In genomic region chr17:3896108-3897099, GRCh38 we compare ENCODE assay signal across 18 cellular contexts. TPM values are rescaled to one million over a fixed set of nuclear protein-coding genes. Genes with fewer than 3 reads are reported as not detected.
DNase-seq lines count a peak whose midpoint lies in the region; ATAC-seq, FAIRE-seq and TF ChIP-seq lines count a peak whose summit lies in the region.
"Had no signal": no experiment of that assay in that cellular context is flagged by ENCODE, and none has a peak within 500 bp of the region (broad histone marks: within the 10 kb centered on the region; RNA-seq: fewer than 3 reads in every experiment).

No MANE protein-coding gene starts in this region.

- H3K4me2 ChIP-seq in OCI-LY7 (ENCODE audit: low read length), result peak overlapping the region; percentile 51

- no peak for TF ChIP-seq POLR2A in thyroid gland (IDR thresholded peaks at IDR 0.05)

- TF ChIP-seq CTCF in OCI-LY7 (conservative IDR thresholded peaks at IDR 0.05; ENCODE audit: low read length) (no peak), kidney (IDR thresholded peaks at IDR 0.05; ENCODE audit: borderline replicate concordance, extremely low read depth, insufficient read depth) (no peak), thyroid gland (IDR thresholded peaks at IDR 0.05) (no peak)

- H4K20me1 ChIP-seq in OCI-LY7 (ENCODE audit: insufficient read depth, low read length), result no peaks in the 10 kb centered on the region

- ATAC-seq in activated T-cell treated with anti-CD3 and anti-CD28 coated beads, Interleukin-2, amount 50 U/mL, for 4 hours, result no peak
- ATAC-seq in left colon, result no peak
- ATAC-seq: T-cell had no signal

- peak overlapping the region; percentile 89 for H2AFZ ChIP-seq in OCI-LY7 (ENCODE audit: low read length)
- H2AFZ ChIP-seq: parathyroid adenoma had no signal

- H3K36me3 Mint-ChIP-seq in activated T-cell treated with anti-CD3 and anti-CD28 coated beads, Interleukin-2, amount 50 U/mL, for 4 hours (ENCODE audit: insufficient read depth), result no peaks in the 10 kb centered on the region
- H3K36me3 Mint-ChIP-seq: T-cell had no signal

- H3K4me3 Mint-ChIP-seq in activated T-cell treated with anti-CD3 and anti-CD28 coated beads, Interleukin-2, amount 50 U/mL, for 4 hours, result no peak overlapping the region
- H3K4me3 Mint-ChIP-seq: T-cell had no signal

- H3K4me3 ChIP-seq in OCI-LY7 (ENCODE audit: low read depth, low read length, poor library complexity, severe bottlenecking) (no peak overlapping the region), kidney (ENCODE audit: low read length in 2 of 2) (no peak overlapping the region), thyroid gland (replicated peaks in 1 of 3) (no peak overlapping the region)
- H3K4me3 ChIP-seq: tibial nerve had no signal

- no peak for FAIRE-seq in kidney (lab: Jason Lieb, UNC)
- FAIRE-seq: colon, small intestine had no signal

- no peaks in the 10 kb centered on the region for H3K9me2 ChIP-seq in OCI-LY7 (ENCODE audit: insufficient read depth, low read length)

- H3K9ac ChIP-seq in kidney (ENCODE audit: low read length in 2 of 2), result no peak overlapping the region
- H3K9ac ChIP-seq: parathyroid adenoma had no signal

- 49 to 55% methylated on average over 16 to 17 of the region's 18 CpGs for WGBS in thyroid gland, 2 donors

- no peaks in the 10 kb centered on the region for H3K79me2 ChIP-seq in OCI-LY7 (ENCODE audit: insufficient read depth, low read depth, low read length)
- H3K79me2 ChIP-seq: parathyroid adenoma had no signal

- peak overlapping the region; percentile 18 for H3K27ac ChIP-seq in OCI-LY7 (ENCODE audit: low read depth, low read length, poor library complexity, severe bottlenecking)
- peak overlapping the region in 1 of 2 donors; percentile 1 for H3K27ac ChIP-seq in kidney (ENCODE audit: low read depth in 2 of 2, low read length in 2 of 2)
- peak overlapping the region; percentile 83 to 93 (median 89) for H3K27ac ChIP-seq in thyroid gland

- no TSS peak for BruUV-seq in OCI-LY7 (replicated peaks; lab: Mats Ljungman, UMichigan)

- H3K9me3 ChIP-seq in OCI-LY7 (ENCODE audit: low read length), result no peaks in the 10 kb centered on the region
- H3K9me3 ChIP-seq in kidney (ENCODE audit: control insufficient read depth in 1 of 2, low read length in 2 of 2), result no peaks in the 10 kb centered on the region
- no peaks in the 10 kb centered on the region for H3K9me3 ChIP-seq in thyroid gland
- H3K9me3 ChIP-seq: tibial nerve had no signal

- peaks cover 3% of the 10 kb centered on the region for H3K27me3 Mint-ChIP-seq in activated T-cell treated with anti-CD3 and anti-CD28 coated beads, Interleukin-2, amount 50 U/mL, for 4 hours (ENCODE audit: low read depth)
- H3K27me3 Mint-ChIP-seq: T-cell had no signal

- intact Hi-C loops in OCI-LY7 (cut with micrococcal nuclease; ENCODE audit: unreplicated experiment), result loop anchor here (2.0 kb wide), 1 partner anchor 14 kb away; no protein-coding TSS in a partner anchor
- intact Hi-C loops in kidney (cut with DNase I), result no loop called here
- intact Hi-C loops in thyroid gland (cut with DNase I), result no loop called here
- intact Hi-C loops in left colon (cut with DNase I, micrococcal nuclease), result no loop called here

- H3K4me1 Mint-ChIP-seq in activated T-cell treated with anti-CD3 and anti-CD28 coated beads, Interleukin-2, amount 50 U/mL, for 4 hours (ENCODE audit: low read depth), result peaks cover 16% of the 10 kb centered on the region

- peak; percentile 8 for DNase-seq in NCI-H2196 (lab: John Stamatoyannopoulos, UW; ENCODE audit: unreplicated experiment)
- no peak for DNase-seq in NCI-H2196 treated with DMSO at 0.1 percent for 48 hours (lab: John Stamatoyannopoulos, UW; ENCODE audit: unreplicated experiment)
- DNase-seq in OCI-LY7 (ENCODE audit: low spot score), result peak; percentile 77
- peak; percentile 74 for DNase-seq in kidney
- DNase-seq in thyroid gland, result peak; percentile 86 to 93
- DNase-seq in activated T-cell treated with anti-CD3 and anti-CD28 coated beads, Interleukin-2, amount 50 U/mL, for 4 hours, result no peak
- no peak for DNase-seq in left colon
- no peak for DNase-seq in NOMO-1 treated with dmso at 0.1 percent for 144 hours (lab: John Stamatoyannopoulos, UW; ENCODE audit: unreplicated experiment)
- DNase-seq: amniotic stem cell; DND-41; NCI-H1105; NCI-H2171; NK-92 treated with Interleukin-12 subunit alpha and Interleukin-12 subunit beta, amount 100 ng/mL, for 24 hours; small intestine; T-cell had no signal

- H3K4me1 ChIP-seq in OCI-LY7 (ENCODE audit: insufficient read depth, low read length, poor library complexity, severe bottlenecking) (peaks cover 40% of the 10 kb centered on the region), kidney (ENCODE audit: control insufficient read depth in 1 of 2, insufficient read depth in 1 of 2, low read depth in 1 of 2, low read length in 2 of 2) (peaks cover 13 to 17% of the 10 kb centered on the region in 2 donors), thyroid gland (peaks cover 37 to 40% of the 10 kb centered on the region in 2 donors)

- POLR2A ChIA-PET in OCI-LY7 (lab: Charles Lee), result interaction anchor here (0.8 to 1.4 kb wide), 2 partner anchors 15 to 69 kb away, joined by 3 to 5 read pairs; no protein-coding TSS in a partner anchor

- CTCF ChIA-PET in OCI-LY7 (lab: Charles Lee; ENCODE audit: unreplicated experiment), result interaction anchor here (0.6 to 1.0 kb wide), 2 partner anchors 17 to 529 kb away, joined by 3 to 5 read pairs; no protein-coding TSS in a partner anchor

- no peaks in the 10 kb centered on the region for H3K9me3 Mint-ChIP-seq in activated T-cell treated with anti-CD3 and anti-CD28 coated beads, Interleukin-2, amount 50 U/mL, for 4 hours
- H3K9me3 Mint-ChIP-seq: T-cell had no signal

- no peaks in the 10 kb centered on the region for H3K27me3 ChIP-seq in thyroid gland
- H3K27me3 ChIP-seq: tibial nerve had no signal

- H3K36me3 ChIP-seq in OCI-LY7 (ENCODE audit: insufficient read depth, low read length), result no peaks in the 10 kb centered on the region
- no peaks in the 10 kb centered on the region for H3K36me3 ChIP-seq in kidney (ENCODE audit: control insufficient read depth in 1 of 2, insufficient read depth in 2 of 2, low read length in 2 of 2)
- H3K36me3 ChIP-seq in thyroid gland, result no peaks in the 10 kb centered on the region
- H3K36me3 ChIP-seq: tibial nerve had no signal

RNA-seq across cellular contexts. Expression of gene CAMKK1, which starts 3.6 kb away (rescaled TPM):
- 2.6 and 2.7 TPM in 2 replicates for total RNA-seq in OCI-LY7 (2014; rRNA removed; shearing (Covaris generic))
- 2.7 and 3.5 TPM in 2 replicates for total RNA-seq in OCI-LY7 (2022)
- 6.0 TPM for total RNA-seq in kidney
- polyA plus RNA-seq in kidney (ENCODE audit: insufficient read depth, low read depth, low replicate concordance), result 2.6 TPM
- total RNA-seq in thyroid gland, result 10 to 100 TPM in 1 of 4 donors, 1 to 10 TPM in 3; 5.9 to 10.1 (median 7.9) TPM
- total RNA-seq in activated T-cell treated with anti-CD3 and anti-CD28 coated beads, Interleukin-2, amount 50 U/mL, for 4 hours, result 1 to 10 TPM; 4.2 to 7.5 (median 7.4) TPM
- 1 to 10 TPM; 5.0 to 6.3 TPM for total RNA-seq in left colon

RNA-seq across cellular contexts. Expression of gene P2RX1, which starts 19.9 kb away (rescaled TPM):
- 0.41 and 0.69 TPM in 2 replicates for total RNA-seq in OCI-LY7 (2014; rRNA removed; shearing (Covaris generic))
- total RNA-seq in OCI-LY7 (2022) (3.3 and 4.5 TPM in 2 replicates), kidney (11.2 TPM), thyroid gland (under 1 TPM in 3 of 4 donors, not detected in 1; 0.11 to 0.54 (median 0.21) TPM), left colon (1 to 10 TPM; 2.8 to 5.9 TPM)
- 3.1 TPM for polyA plus RNA-seq in kidney (ENCODE audit: insufficient read depth, low read depth, low replicate concordance)
- under 1 TPM; 0.13 to 0.52 (median 0.21) TPM for total RNA-seq in activated T-cell treated with anti-CD3 and anti-CD28 coated beads, Interleukin-2, amount 50 U/mL, for 4 hours

RNA-seq across cellular contexts. Expression of gene NCBP3, which starts 50.4 kb away (rescaled TPM):
- total RNA-seq in OCI-LY7 (2014; rRNA removed; shearing (Covaris generic)), result 24.5 and 56.5 TPM in 2 replicates
- total RNA-seq in OCI-LY7 (2022) (45.7 and 47.8 TPM in 2 replicates), kidney (41.5 TPM), thyroid gland (100 to 1,000 TPM in 1 of 4 donors, 10 to 100 TPM in 3; 28.4 to 265 (median 36.1) TPM), left colon (10 to 100 TPM; 35.9 to 42.5 TPM)
- polyA plus RNA-seq in kidney (ENCODE audit: insufficient read depth, low read depth, low replicate concordance), result 14.5 TPM
- 10 to 100 TPM; 33.2 to 39.1 (median 36.4) TPM for total RNA-seq in activated T-cell treated with anti-CD3 and anti-CD28 coated beads, Interleukin-2, amount 50 U/mL, for 4 hours

Comparison
In these comparisons a context has a peak if more than half of its experiments do, and no peak if none do; other contexts are left out.
1. DNase-seq: peak in NCI-H2196 (single experiment), OCI-LY7 (single experiment), kidney (single experiment) and thyroid gland (2 of 2); none in NCI-H2196 treated with DMSO at 0.1 percent for 48 hours (single experiment), activated T-cell treated with anti-CD3 and anti-CD28 coated beads, Interleukin-2, amount 50 U/mL, for 4 hours (single experiment), left colon (0 of 2) and NOMO-1 treated with dmso at 0.1 percent for 144 hours (single experiment).